ENCODE assay signal across 25 cellular contexts in genomic region chr1:17930635-17931034, GRCh38.
"Had no signal": no experiment of that assay in that cellular context is flagged by ENCODE, and none has a peak within 500 bp of the region (broad histone marks: within the 10 kb centered on the region; RNA-seq: fewer than 3 reads in every experiment).

No MANE protein-coding gene starts in this region.

- H3K36me3 ChIP-seq: colonic mucosa, left lung, neural progenitor cell, pancreas, prostate gland, stomach, thoracic aorta had no signal

- H3K4me2 ChIP-seq: neural progenitor cell had no signal

- H3K27me3 ChIP-seq: colonic mucosa, neural progenitor cell had no signal

- H3K4me1 ChIP-seq: colonic mucosa, foreskin keratinocyte, left lung, pancreas, prostate gland had no signal

- H2AFZ ChIP-seq: neural progenitor cell had no signal

- DNase-seq: cerebellar nuclear complex; colonic mucosa; dermis blood vessel endothelial cell; effector CD4-positive, alpha-beta T cell; endodermal cell; erythroblast; foreskin keratinocyte; hippocampal formation; left lung; mesenchymal stem cell; midbrain; nucleus accumbens; pancreas; stimulated activated CD4-positive, alpha-beta T cell treated with anti-CD3 and anti-CD28 coated beads, Interleukin-2, amount 100 ng/mL, for 24 hours; stimulated activated naive CD4-positive, alpha-beta T cell; stomach; substantia nigra; trophoblast cell had no signal

- H3K27ac ChIP-seq: colonic mucosa, foreskin keratinocyte, left lung, neural progenitor cell, pancreas, prostate gland, stomach, thoracic aorta had no signal

- H3K9me3 ChIP-seq: colonic mucosa, left lung, pancreas, prostate gland, thoracic aorta had no signal

- FAIRE-seq: endothelial cell of umbilical vein, islet of Langerhans, pancreas had no signal

- ATAC-seq: foreskin keratinocyte, left lung, pancreas, sciatic nerve had no signal

- H3K9ac ChIP-seq: neural progenitor cell had no signal

- H3K4me3 ChIP-seq: colonic mucosa, left lung, lung, neural progenitor cell, pancreas, prostate gland, stomach, thoracic aorta had no signal
